ENCODE assay signal across 1 cellular context in the genomic region with DNA sequence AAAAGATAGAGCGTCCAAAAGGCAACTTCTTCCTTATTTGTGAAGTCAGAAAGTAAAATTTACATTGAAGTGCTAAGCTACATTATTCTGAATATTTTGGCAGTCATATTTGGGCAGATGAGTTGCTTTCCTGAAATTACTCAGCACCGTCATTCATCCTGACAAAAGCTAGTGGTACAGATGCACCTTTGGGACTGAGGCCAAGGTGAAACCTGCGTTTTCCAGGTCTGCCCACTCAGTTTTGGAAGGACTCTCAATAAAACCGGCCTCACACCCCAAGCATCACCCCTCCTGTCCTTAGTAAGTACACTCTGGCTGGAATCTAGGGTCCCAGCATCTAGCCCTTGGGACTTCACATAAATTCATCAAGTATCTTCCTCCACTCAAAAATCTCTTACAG.
TF ChIP-seq lines count a peak whose summit lies in the region.

No MANE protein-coding gene starts in this region.

TF ChIP-seq in GM23338, 12 proteins besides CTCF, POLR2A, EP300 and RAD21:
- no peak for TF ChIP-seq ZNF462 (CRISPR knock-in tag; IDR thresholded peaks at IDR 0.05)
- TF ChIP-seq STAT1 (IDR thresholded peaks at IDR 0.05; ENCODE audit: unreplicated experiment) = no peak
- TF ChIP-seq ZNF331 (CRISPR knock-in tag; IDR thresholded peaks at IDR 0.05; ENCODE audit: low read depth) = no peak
- no peak for TF ChIP-seq EZH2 (IDR thresholded peaks at IDR 0.05; ENCODE audit: low read depth, unreplicated experiment)
- no peak for TF ChIP-seq JUNB (IDR thresholded peaks at IDR 0.05; ENCODE audit: unreplicated experiment)
- TF ChIP-seq REST (IDR thresholded peaks at IDR 0.05; ENCODE audit: unreplicated experiment) = no peak
- TF ChIP-seq POLR2AphosphoS5 (IDR thresholded peaks at IDR 0.05; ENCODE audit: low read depth) = no peak
- TF ChIP-seq, protein P1, sequence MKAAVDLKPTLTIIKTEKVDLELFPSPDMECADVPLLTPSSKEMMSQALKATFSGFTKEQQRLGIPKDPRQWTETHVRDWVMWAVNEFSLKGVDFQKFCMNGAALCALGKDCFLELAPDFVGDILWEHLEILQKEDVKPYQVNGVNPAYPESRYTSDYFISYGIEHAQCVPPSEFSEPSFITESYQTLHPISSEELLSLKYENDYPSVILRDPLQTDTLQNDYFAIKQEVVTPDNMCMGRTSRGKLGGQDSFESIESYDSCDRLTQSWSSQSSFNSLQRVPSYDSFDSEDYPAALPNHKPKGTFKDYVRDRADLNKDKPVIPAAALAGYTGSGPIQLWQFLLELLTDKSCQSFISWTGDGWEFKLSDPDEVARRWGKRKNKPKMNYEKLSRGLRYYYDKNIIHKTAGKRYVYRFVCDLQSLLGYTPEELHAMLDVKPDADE (IDR thresholded peaks at IDR 0.05) = no peak
- no peak for TF ChIP-seq EZH2phosphoT487 (IDR thresholded peaks at IDR 0.05; ENCODE audit: unreplicated experiment)
- TF ChIP-seq NANOG (IDR thresholded peaks at IDR 0.05; ENCODE audit: borderline replicate concordance) = no peak
- TF ChIP-seq ZNF114 (CRISPR knock-in tag; IDR thresholded peaks at IDR 0.05) = no peak
